ENCODE assay signal across 8 cellular contexts in the genomic region with DNA sequence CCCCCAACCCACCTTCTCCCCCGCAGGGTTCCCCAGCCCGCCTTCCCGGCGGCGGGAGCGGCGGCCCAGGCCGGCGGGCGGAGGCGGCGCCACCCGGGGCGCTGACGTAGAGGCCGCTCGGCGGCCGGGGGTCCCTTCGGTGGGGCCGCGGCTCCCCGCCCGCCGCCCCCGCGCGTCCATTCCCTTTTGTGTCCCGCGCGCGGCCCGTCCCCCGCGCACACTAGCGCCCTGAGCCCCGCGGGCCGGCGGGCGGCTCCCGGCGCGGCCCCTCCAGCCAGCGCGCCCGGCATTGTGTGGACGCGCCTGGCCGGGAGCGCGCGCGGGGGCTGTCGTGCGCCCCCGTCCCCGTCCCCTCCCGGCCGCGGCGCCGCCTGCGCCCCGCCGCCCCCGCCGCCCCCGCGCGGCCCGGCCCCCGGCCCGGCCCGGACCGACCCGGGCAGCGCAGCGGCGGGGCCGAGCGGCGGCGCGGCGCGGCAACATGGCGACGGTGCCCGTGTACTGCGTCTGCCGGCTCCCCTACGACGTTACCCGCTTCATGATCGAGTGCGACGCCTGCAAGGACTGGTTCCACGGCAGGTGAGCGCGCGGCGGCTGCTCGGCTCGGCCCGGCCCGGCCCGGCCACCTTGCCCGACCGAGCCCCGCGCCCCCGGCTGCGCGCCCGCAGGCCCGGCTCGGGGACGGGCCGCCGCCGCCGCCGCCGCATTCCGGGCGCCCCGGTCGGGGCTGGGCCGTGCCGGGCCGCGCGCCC. TPM values are rescaled to one million over a fixed set of nuclear protein-coding genes. Genes with fewer than 3 reads are reported as not detected.
DNase-seq lines count a peak whose midpoint lies in the region; ATAC-seq and TF ChIP-seq lines count a peak whose summit lies in the region.

TSS of gene PHF2 (plus strand) at position 289 of the 749 bp plus-strand sequence. CDS start at position 479, 190 bp downstream.

- H3K36me3 Mint-ChIP-seq in type B pancreatic cell, result peaks cover 4% of the 10 kb centered on the region

- no peak for DNase-seq in activated CD4-positive, CD25-positive, alpha-beta regulatory T cell (lab: John Stamatoyannopoulos, UW)
- DNase-seq in HT-29 (ENCODE audit: low spot score) (peak; percentile 9), erythroblast (lab: John Stamatoyannopoulos, UW) (peak; percentile 60 to 76), type B pancreatic cell (ENCODE audit: extremely low spot score, unreplicated experiment) (no peak), Kasumi-1 (lab: John Stamatoyannopoulos, UW) (no peak)
- DNase-seq in activated CD4-positive, alpha-beta T cell treated with anti-CD3 and anti-CD28 coated beads, Interleukin-2, amount 50 U/mL, for 1 hour, result peak; percentile 39

- no peak for TF ChIP-seq POLR2A in erythroblast (IDR thresholded peaks at IDR 0.05; ENCODE audit: low read length)

- H3K27me3 Mint-ChIP-seq in type B pancreatic cell, result no peaks in the 10 kb centered on the region

- peak within 1 kb of the TSS; percentile 92 for H3K27ac Mint-ChIP-seq in type B pancreatic cell

- no peaks in the 10 kb centered on the region for H3K36me3 ChIP-seq in muscle layer of duodenum (ENCODE audit: control insufficient read depth in 1 of 2, insufficient read depth in 2 of 2, low read length in 2 of 2)

- peak; percentile 53 to 54 for ATAC-seq in activated CD4-positive, CD25-positive, alpha-beta regulatory T cell treated with anti-CD3 and anti-CD28 coated beads, Interleukin-2, amount 50 U/mL, for 24 hours

- H3K27me3 ChIP-seq in muscle layer of duodenum (ENCODE audit: low read depth, low read length), result no peaks in the 10 kb centered on the region

- H3K4me3 Mint-ChIP-seq in type B pancreatic cell, result peak within 1 kb of the TSS; percentile 95

- H3K4me1 ChIP-seq in muscle layer of duodenum (ENCODE audit: control insufficient read depth in 1 of 2, insufficient read depth in 2 of 2, low read length in 2 of 2), result peaks cover 11 to 50% of the 10 kb centered on the region in 2 donors

- no peaks in the 10 kb centered on the region for H3K9me3 ChIP-seq in muscle layer of duodenum (ENCODE audit: control insufficient read depth in 1 of 2, low read length in 2 of 2)

- H3K9me3 Mint-ChIP-seq in type B pancreatic cell, result no peaks in the 10 kb centered on the region

- H3K27ac ChIP-seq in muscle layer of duodenum (ENCODE audit: low read length), result peak within 1 kb of the TSS; percentile 79

- TF ChIP-seq CTCF in type B pancreatic cell (conservative IDR thresholded peaks at IDR 0.05), result no peak

- H3K4me1 Mint-ChIP-seq in type B pancreatic cell (ENCODE audit: unreplicated experiment), result peaks cover 39% of the 10 kb centered on the region

- peak within 1 kb of the TSS; percentile 78 to 79 for H3K4me3 ChIP-seq in muscle layer of duodenum (ENCODE audit: low read depth in 1 of 2, low read length in 2 of 2)

RNA-seq across cellular contexts. Expression of gene PHF2, which starts in this region (rescaled TPM):
- total RNA-seq in HT-29 (2014; rRNA removed; shearing (Covaris generic)), result 13.3 and 14.2 TPM in 2 replicates
- total RNA-seq in type B pancreatic cell (ENCODE audit: low replicate concordance), result 28.1 and 34.7 TPM in 2 replicates

Comparison
In these comparisons a context has a peak if more than half of its experiments do, and no peak if none do; other contexts are left out.
1. DNase-seq: peak in HT-29 (single experiment), activated CD4-positive, alpha-beta T cell treated with anti-CD3 and anti-CD28 coated beads, Interleukin-2, amount 50 U/mL, for 1 hour (single experiment) and erythroblast (2 of 2); none in activated CD4-positive, CD25-positive, alpha-beta regulatory T cell (0 of 4), type B pancreatic cell (single experiment) and Kasumi-1 (0 of 2).